9 cellular contexts compared by ENCODE assay signal in genomic region chr9:24844217-24844616, GRCh38.
"Had no signal": no experiment of that assay in that cellular context is flagged by ENCODE, and none has a peak within 500 bp of the region (broad histone marks: within the 10 kb centered on the region; RNA-seq: fewer than 3 reads in every experiment).

No MANE protein-coding gene starts in this region.

- H3K9me3 ChIP-seq: HAP-1 had no signal

- H3K27ac ChIP-seq: GM23248 had no signal

- H3K9ac ChIP-seq: GM23248 had no signal

- H3K36me3 ChIP-seq: HAP-1 had no signal

- ATAC-seq: HCT116, K562 had no signal

- H2AFZ ChIP-seq: GM23248 had no signal

- H3K4me3 ChIP-seq: GM23248, HAP-1, K562 had no signal

- DNase-seq: GM23248, GOT3, H7, HFFc6, IMR-90, KG1 had no signal
